ENCODE assay signal across 10 cellular contexts in the genomic region with DNA sequence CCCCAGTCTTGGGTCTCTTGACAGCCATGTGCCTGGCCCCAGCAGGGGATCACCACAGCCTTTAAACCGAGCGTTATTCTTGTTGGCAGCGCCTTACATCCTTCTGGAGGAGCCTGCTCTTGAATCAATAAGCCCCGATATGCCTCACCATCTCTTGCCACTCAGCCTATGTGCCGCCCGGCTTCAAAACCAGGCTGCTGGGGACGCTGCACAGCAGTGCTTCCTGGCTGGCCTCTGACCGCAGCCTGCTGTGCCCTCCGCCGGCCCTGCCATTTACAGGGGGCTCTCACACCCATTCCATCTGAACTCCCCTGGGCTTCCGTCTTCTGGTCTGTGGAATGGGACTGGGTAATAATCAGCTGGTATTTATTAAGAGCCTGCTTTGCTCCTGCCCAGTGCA. TPM values are rescaled to one million over a fixed set of nuclear protein-coding genes. Genes with fewer than 3 reads are reported as not detected.
DNase-seq lines count a peak whose midpoint lies in the region; ATAC-seq and TF ChIP-seq lines count a peak whose summit lies in the region.
"Had no signal": no experiment of that assay in that cellular context is flagged by ENCODE, and none has a peak within 500 bp of the region (broad histone marks: within the 10 kb centered on the region; RNA-seq: fewer than 3 reads in every experiment).

No MANE protein-coding gene starts in this region.

- POLR2A ChIA-PET in WTC11 (lab: Charles Lee), result interaction anchor here (0.7 kb wide), 1 partner anchor 903 kb away, joined by 3 read pairs; no protein-coding TSS in a partner anchor

- peaks cover 0 to 33% of the 10 kb centered on the region in 2 donors for H3K27me3 ChIP-seq in breast epithelium
- no peaks in the 10 kb centered on the region for H3K27me3 ChIP-seq in mammary epithelial cell (ENCODE audit: insufficient read depth, low read length)
- H3K27me3 ChIP-seq: BE2C had no signal

- H3K27ac Mint-ChIP-seq in WTC11, result peak overlapping the region; percentile 27; the same call in 1 of the 2 replicates
- peak overlapping the region; percentile 72 to 95 (median 91) for H3K27ac Mint-ChIP-seq in immature natural killer cell
- H3K27ac Mint-ChIP-seq in CD14-positive monocyte, result no peak overlapping the region

- H3K4me3 ChIP-seq in breast epithelium (no peak overlapping the region), mammary epithelial cell (replicated peaks in 1 of 3; ENCODE audit: insufficient read depth in 1 of 3, low read depth in 2 of 3, low read length in 3 of 3) (no peak overlapping the region), urinary bladder (ENCODE audit: low read depth, low read length) (no peak overlapping the region), foreskin fibroblast (ENCODE audit: low read depth in 1 of 2, low read length in 2 of 2) (no peak overlapping the region), mucosa of descending colon (no peak overlapping the region)

- no TSS peak for BruUV-seq in mammary epithelial cell (replicated peaks; lab: Mats Ljungman, UMichigan)

- no peaks in the 10 kb centered on the region for H4K20me1 ChIP-seq in mammary epithelial cell (ENCODE audit: insufficient read depth, low read length)

- no peak for ATAC-seq in WTC11
- no peak for ATAC-seq in mucosa of descending colon

- 0 out of 2 replicates have a peak, but pooled peaks cover 3% of the 10 kb centered on the region for H3K36me3 Mint-ChIP-seq in WTC11
- no peaks in the 10 kb centered on the region for H3K36me3 Mint-ChIP-seq in immature natural killer cell
- no peaks in the 10 kb centered on the region for H3K36me3 Mint-ChIP-seq in CD14-positive monocyte

- H3K36me3 ChIP-seq in breast epithelium (no peaks in the 10 kb centered on the region), mammary epithelial cell (ENCODE audit: insufficient read depth, low read length) (no peaks in the 10 kb centered on the region), urinary bladder (ENCODE audit: insufficient read depth) (no peaks in the 10 kb centered on the region), mucosa of descending colon (ENCODE audit: low read depth) (no peaks in the 10 kb centered on the region)
- H3K36me3 ChIP-seq: BE2C had no signal

- no peak overlapping the region for H3K4me2 ChIP-seq in mammary epithelial cell (ENCODE audit: insufficient read depth, low read depth, low read length)

- no peaks in the 10 kb centered on the region for H3K9me3 ChIP-seq in breast epithelium
- no peaks in the 10 kb centered on the region for H3K9me3 ChIP-seq in mammary epithelial cell (replicated peaks; ENCODE audit: insufficient read depth, low read length)
- no peaks in the 10 kb centered on the region for H3K9me3 ChIP-seq in mucosa of descending colon
- H3K9me3 ChIP-seq: BE2C had no signal

- dilution Hi-C loops in mammary epithelial cell (cut with HindIII; ENCODE audit: low sequenced_read_pairs), result no loop called here

- CTCF ChIA-PET in mammary epithelial cell (lab: Charles Lee; ENCODE audit: low non-redundant PET), result no interaction called here
- CTCF ChIA-PET in WTC11 (lab: Charles Lee), result interaction anchor here (0.8 to 1.3 kb wide), 12 partner anchors 15 to 1305 kb away, joined by 3 to 6 read pairs (median 3); a partner anchor contains a TSS

- no peak overlapping the region for H3K9ac ChIP-seq in mammary epithelial cell (ENCODE audit: insufficient read depth, low read length)

- intact Hi-C loops in breast epithelium (cut with DNase I; ENCODE audit: low total_unique reads) (no loop called here), mammary epithelial cell (cut with micrococcal nuclease) (no loop called here), CD14-positive monocyte (cut with micrococcal nuclease) (loop anchor here (2.0 to 10.0 kb wide), 3 partner anchors 231 to 389 kb away; a partner anchor contains a TSS), mucosa of descending colon (cut with DNase I, micrococcal nuclease) (loop anchor here in 1 of 2 donors (5.0 to 10.0 kb wide), 2 partner anchors 132 to 1009 kb away; no protein-coding TSS in a partner anchor)

- peak overlapping the region; percentile 71 for H3K27ac ChIP-seq in breast epithelium
- no peak overlapping the region for H3K27ac ChIP-seq in mammary epithelial cell (ENCODE audit: insufficient read depth, low read depth, low read length)
- H3K27ac ChIP-seq in urinary bladder (ENCODE audit: low read depth), result peak overlapping the region; percentile 44

- no peak for TF ChIP-seq POLR2A in breast epithelium (IDR thresholded peaks at IDR 0.05)

- peaks cover 15 to 17% of the 10 kb centered on the region in 2 donors for H3K4me1 ChIP-seq in breast epithelium
- peaks cover 31% of the 10 kb centered on the region for H3K4me1 ChIP-seq in mammary epithelial cell (ENCODE audit: insufficient read depth, low read length)
- H3K4me1 ChIP-seq in urinary bladder (ENCODE audit: insufficient read depth), result no peaks in the 10 kb centered on the region
- H3K4me1 ChIP-seq in mucosa of descending colon (ENCODE audit: low read depth), result peaks cover 44% of the 10 kb centered on the region

- H3K27me3 Mint-ChIP-seq in WTC11 (ENCODE audit: low read depth) (no peaks in the 10 kb centered on the region; the same call in 1 of the 2 replicates), immature natural killer cell (ENCODE audit: low read depth in 3 of 3) (peaks cover 0 to 6% (median 3%) of the 10 kb centered on the region in 3 donors), CD14-positive monocyte (ENCODE audit: low read depth in 3 of 3) (peaks cover 28 to 53% (median 28%) of the 10 kb centered on the region in 3 donors)

- H3K79me2 ChIP-seq in mammary epithelial cell (ENCODE audit: insufficient read depth, low read length), result peaks cover 17% of the 10 kb centered on the region

- H3K4me1 Mint-ChIP-seq in WTC11 (peaks cover 16% of the 10 kb centered on the region), immature natural killer cell (peaks cover 33 to 48% of the 10 kb centered on the region in 2 donors), CD14-positive monocyte (peaks cover 19% of the 10 kb centered on the region)

- H3K4me3 Mint-ChIP-seq in WTC11 (no peak overlapping the region), immature natural killer cell (peak overlapping the region; percentile 78 to 91 (median 89)), CD14-positive monocyte (peak overlapping the region in 1 of 2 donors; percentile 75)

- in situ Hi-C loops in mammary epithelial cell (cut with MboI; ENCODE audit: low sequenced_read_pairs in 2 of 2), result loop anchor here in 1 of 2 donors (10.0 kb wide), 1 partner anchor 1009 kb away; no protein-coding TSS in a partner anchor

- H3K9me3 Mint-ChIP-seq in WTC11 (no peaks in the 10 kb centered on the region), immature natural killer cell (no peaks in the 10 kb centered on the region), CD14-positive monocyte (peaks cover 0 to 4% (median 0%) of the 10 kb centered on the region in 7 donors)

- TF ChIP-seq CTCF in breast epithelium (IDR thresholded peaks at IDR 0.05) (no peak), mammary epithelial cell (conservative IDR thresholded peaks at IDR 0.05 in 1 of 2, IDR thresholded peaks at IDR 0.05 in 1 of 2; ENCODE audit: extremely low read depth in 1 of 2, insufficient read depth in 1 of 2, low read depth in 1 of 2, low read length in 2 of 2) (no peak), WTC11 (IDR thresholded peaks at IDR 0.05) (no peak), CD14-positive monocyte (IDR thresholded peaks at IDR 0.05) (no peak), foreskin fibroblast (IDR thresholded peaks at IDR 0.05; ENCODE audit: low read depth, low read length) (no peak), mucosa of descending colon (IDR thresholded peaks at IDR 0.05) (no peak)

- DNase-seq in breast epithelium (ENCODE audit: low spot score in 2 of 2) (no peak), mammary epithelial cell (no peak), WTC11 (ENCODE audit: low spot score) (no peak), immature natural killer cell (peak in 2 of 3 donors; percentile 8 to 27), CD14-positive monocyte (ENCODE audit: low spot score) (no peak), foreskin fibroblast (no peak), mucosa of descending colon (no peak)
- DNase-seq: BE2C, hippocampal formation had no signal

- no peak overlapping the region for H2AFZ ChIP-seq in mammary epithelial cell (ENCODE audit: low read depth, low read length)

- WGBS in mammary epithelial cell (ENCODE audit: low coverage, missing lambda C conversion rate), result 86% methylated on average over 8 of the region's 11 CpGs
- 66% methylated on average over 11 of the region's 11 CpGs for WGBS in urinary bladder

RNA-seq across cellular contexts. Expression of a gene that starts 3.0 kb away (rescaled TPM):
- 10 to 100 TPM; 23.3 to 37.4 (median 24.1) TPM for total RNA-seq in breast epithelium
- 10 to 100 TPM; 29.5 to 32.8 TPM for total RNA-seq in mammary epithelial cell
- polyA plus RNA-seq in mammary epithelial cell, result 22.4 TPM
- polyA minus RNA-seq in mammary epithelial cell, result 10.7 TPM
- 28.6 to 31.7 TPM (median 29.3 TPM) in 3 replicates for total RNA-seq in WTC11 (2021)
- 10 to 100 TPM in 1 of 3 donors, 1 to 10 TPM in 2; 9.1 to 18.2 (median 9.3) TPM for polyA plus RNA-seq in immature natural killer cell
- 13.9 TPM for total RNA-seq in urinary bladder
- 22.9 TPM for polyA plus RNA-seq in urinary bladder
- polyA plus RNA-seq in CD14-positive monocyte, result 10 to 100 TPM in 1 of 2 donors, 1 to 10 TPM in 1; 8.2 to 10.5 TPM
- total RNA-seq in mucosa of descending colon, result 10 to 100 TPM; 13.4 to 20.4 (median 18.4) TPM

RNA-seq across cellular contexts. Expression of a gene that starts 23.7 kb away (rescaled TPM):
- total RNA-seq in breast epithelium (10 to 100 TPM; 58.3 to 75.1 (median 70.4) TPM), mammary epithelial cell (100 to 1,000 TPM in 1 of 2 donors, 10 to 100 TPM in 1; 45.5 to 162 TPM), WTC11 (2021) (72.1 to 80.4 TPM (median 79.8 TPM) in 3 replicates), urinary bladder (48.1 TPM), mucosa of descending colon (100 to 1,000 TPM; 151 to 217 (median 193) TPM)
- polyA plus RNA-seq in mammary epithelial cell (131 TPM), immature natural killer cell (100 to 1,000 TPM; 185 to 216 (median 210) TPM), urinary bladder (79.0 TPM), CD14-positive monocyte (100 to 1,000 TPM; 193 to 235 TPM)
- 246 TPM for polyA minus RNA-seq in mammary epithelial cell

RNA-seq across cellular contexts. Expression of a gene that starts 24.0 kb away (rescaled TPM):
- 10 to 100 TPM in 2 of 3 donors, 1 to 10 TPM in 1; 4.0 to 18.1 (median 17.7) TPM for total RNA-seq in breast epithelium
- total RNA-seq in mammary epithelial cell, result 10 to 100 TPM in 1 of 2 donors, 1 to 10 TPM in 1; 9.8 to 12.8 TPM
- polyA plus RNA-seq in mammary epithelial cell, result 4.0 TPM
- polyA minus RNA-seq in mammary epithelial cell, result 9.5 TPM
- 14.5 to 19.7 TPM (median 18.5 TPM) in 3 replicates for total RNA-seq in WTC11 (2021)
- polyA plus RNA-seq in immature natural killer cell, result 1 to 10 TPM in 2 of 3 donors, under 1 TPM in 1; 0.89 to 4.0 (median 3.9) TPM
- 11.1 TPM for total RNA-seq in urinary bladder
- polyA plus RNA-seq in urinary bladder, result 4.7 TPM
- 1 to 10 TPM; 1.5 to 1.7 TPM for polyA plus RNA-seq in CD14-positive monocyte
- 10 to 100 TPM; 13.1 to 17.4 (median 13.4) TPM for total RNA-seq in mucosa of descending colon

Comparison
In these comparisons a context has a peak if more than half of its experiments do, and no peak if none do; other contexts are left out.
1. DNase-seq: peak in immature natural killer cell (2 of 3); none in breast epithelium (0 of 2), mammary epithelial cell (single experiment), WTC11 (single experiment), CD14-positive monocyte (single experiment), foreskin fibroblast (0 of 2) and mucosa of descending colon (0 of 3).
2. H3K27ac Mint-ChIP-seq: peak in WTC11 (single experiment) and immature natural killer cell (6 of 6); none in CD14-positive monocyte (0 of 7).
3. intact Hi-C loops: an anchor here in CD14-positive monocyte (2.0 to 10.0 kb wide); none called in breast epithelium and mammary epithelial cell.